27 cellular contexts compared by ENCODE assay signal in genomic region chr6:118528129-118528528, GRCh38. TPM values are rescaled to one million over a fixed set of nuclear protein-coding genes. Genes with fewer than 3 reads are reported as not detected.
"Had no signal": no experiment of that assay in that cellular context is flagged by ENCODE, and none has a peak within 500 bp of the region (broad histone marks: within the 10 kb centered on the region; RNA-seq: fewer than 3 reads in every experiment).

No MANE protein-coding gene starts in this region.

- H3K27me3 ChIP-seq: ascending aorta, cardiac muscle cell, neutrophil, right atrium auricular region, upper lobe of left lung, vagina had no signal

- H3K9me3 ChIP-seq: ascending aorta, neutrophil, prostate gland, upper lobe of left lung, vagina had no signal

- FAIRE-seq: endothelial cell of umbilical vein had no signal

- H3K27ac ChIP-seq: cardiac muscle cell, neutrophil, prostate gland, skin epidermis, upper lobe of left lung, vagina, VCaP had no signal

- H3K36me3 ChIP-seq: ascending aorta, cardiac muscle cell, neutrophil, prostate gland, right atrium auricular region, vagina had no signal

- DNase-seq: activated CD4-positive, alpha-beta T cell treated with anti-CD3 and anti-CD28 coated beads for 4 hours; activated CD4-positive, alpha-beta T cell treated with anti-CD3 and anti-CD28 coated beads, Interleukin-2, amount 50 U/mL, for 48 hours; activated CD8-positive, alpha-beta memory T cell treated with anti-CD3 and anti-CD28 coated beads, Interleukin-2, amount 50 U/mL, for 4 hours; activated effector memory CD4-positive, alpha-beta T cell treated with anti-CD3 and anti-CD28 coated beads, Interleukin-2, amount 50 U/mL, for 16 hours; activated naive CD4-positive, alpha-beta T cell treated with anti-CD3 and anti-CD28 coated beads for 36 hours; activated naive CD8-positive, alpha-beta T cell treated with anti-CD3 and anti-CD28 coated beads for 36 hours; activated T-cell treated with anti-CD3 and anti-CD28 coated beads, Interleukin-2, amount 50 U/mL, for 1 hour; mammary epithelial cell; naive B cell; nephron progenitor cell; stimulated activated CD4-positive, alpha-beta T cell treated with anti-CD3 and anti-CD28 coated beads, Interleukin-4, amount 100 ng/mL, for 24 hours; T-helper 1 cell; upper lobe of left lung had no signal

- ATAC-seq: stimulated activated effector memory CD8-positive, alpha-beta T cell treated with anti-CD3 and anti-CD28 coated beads, Interleukin-12 subunit alpha, Interleukin-12 subunit beta, amount 100 ng/mL, for 72 hours had no signal

- H3K4me1 ChIP-seq: prostate gland had no signal

- H3K4me3 ChIP-seq: ascending aorta, cardiac muscle cell, prostate gland, right atrium auricular region, skin epidermis, upper lobe of left lung, vagina had no signal

RNA-seq across cellular contexts. Expression of gene PLN, which starts 20.0 kb away (rescaled TPM):
- total RNA-seq: activated CD8-positive, alpha-beta memory T cell treated with anti-CD3 and anti-CD28 coated beads for 36 hours; activated naive CD4-positive, alpha-beta T cell treated with anti-CD3 and anti-CD28 coated beads for 36 hours; activated naive CD8-positive, alpha-beta T cell treated with anti-CD3 and anti-CD28 coated beads for 36 hours; activated T-helper 1 cell treated with anti-CD3 and anti-CD28 coated beads, Interleukin-12 subunit alpha, Interleukin-12 subunit beta, Interleukin-2, Interleukin-4 antibody, amounts not matched to agents 30 ng/mL and 10 ng/mL and 1 ng/mL, durations not matched to agents 14 hours and 24 hours and 36 hours; endothelial cell of umbilical vein; kidney epithelial cell; mammary epithelial cell; osteocyte had no signal
- polyA plus RNA-seq: endothelial cell of umbilical vein, mammary epithelial cell had no signal
